Comparison of ENCODE assay signal across 36 cellular contexts in genomic region chr17:14724770-14725169, GRCh38.
DNase-seq lines count a peak whose midpoint lies in the region; ATAC-seq, FAIRE-seq and TF ChIP-seq lines count a peak whose summit lies in the region.
"Had no signal": no experiment of that assay in that cellular context is flagged by ENCODE, and none has a peak within 500 bp of the region (broad histone marks: within the 10 kb centered on the region; RNA-seq: fewer than 3 reads in every experiment).

No MANE protein-coding gene starts in this region.

- H3K4me2 ChIP-seq in HepG2 (ENCODE audit: low read depth, low read length) (no peak overlapping the region), A549 (no peak overlapping the region), IMR-90 (ENCODE audit: low read depth, low read length) (no peak overlapping the region)
- H3K4me2 ChIP-seq: BLaER1; BLaER1 treated with 17β-estradiol and CSF1 and Interleukin-3, amounts not matched to agents 10 nM and 100 nM had no signal

- H3K79me1 ChIP-seq in IMR-90 (ENCODE audit: low read depth in 1 of 2, low read length in 2 of 2), result no peaks in the 10 kb centered on the region

- WGBS in HepG2 (ENCODE audit: low lambda C conversion rate), result 56% methylated on average over 2 of the region's 2 CpGs
- 81% methylated on average over 2 of the region's 2 CpGs for WGBS in right lobe of liver (ENCODE audit: insufficient coverage, low coverage, low lambda C conversion rate, missing lambda C conversion rate)
- 90% methylated on average over 2 of the region's 2 CpGs for WGBS in A549 (ENCODE audit: missing lambda C conversion rate)
- WGBS in IMR-90 (ENCODE audit: extremely low coverage in 2 of 2, insufficient read length in 1 of 2), 2 experiments, result 100% methylated on average over 1 of the region's 2 CpGs; no CpG with 5 or more reads in 1 of the 2 experiments

- TF ChIP-seq POLR2A in HepG2 (IDR thresholded peaks at IDR 0.05; ENCODE audit: insufficient read depth in 1 of 2, low read depth in 2 of 2, low read length in 2 of 2), result no peak
- no peak for TF ChIP-seq POLR2A in right lobe of liver (IDR thresholded peaks at IDR 0.05)
- no peak for TF ChIP-seq POLR2A in A549 (IDR thresholded peaks at IDR 0.05; ENCODE audit: low read length)
- TF ChIP-seq POLR2A in IMR-90 (IDR thresholded peaks at IDR 0.05; ENCODE audit: low read depth, low read length), result no peak

- no peak overlapping the region for H2BK20ac ChIP-seq in IMR-90 (ENCODE audit: low read depth, low read length)

- H2AFZ ChIP-seq in HepG2 (ENCODE audit: low read length) (no peak overlapping the region), IMR-90 (replicated peaks; ENCODE audit: low read length, poor library complexity) (no peak overlapping the region)

- dilution Hi-C loops in IMR-90 (cut with HindIII; ENCODE audit: low sequenced_read_pairs, unreplicated experiment), result no loop called here

- H3K9me3 ChIP-seq in HepG2 (ENCODE audit: low read length) (no peaks in the 10 kb centered on the region), right lobe of liver (no peaks in the 10 kb centered on the region), A549 (no peaks in the 10 kb centered on the region), IMR-90 (ENCODE audit: control insufficient read depth, insufficient read depth, low read length) (no peaks in the 10 kb centered on the region)
- H3K9me3 ChIP-seq: BE2C, Caco-2 had no signal

- H3K4me3 ChIP-seq in HepG2 (replicated peaks in 1 of 3; ENCODE audit: insufficient read depth in 1 of 3, low read depth in 2 of 3, low read length in 3 of 3), result no peak overlapping the region
- no peak overlapping the region for H3K4me3 ChIP-seq in right lobe of liver
- no peak overlapping the region for H3K4me3 ChIP-seq in A549
- no peak overlapping the region for H3K4me3 ChIP-seq in IMR-90 (ENCODE audit: insufficient read depth, low read depth, low read length)
- H3K4me3 ChIP-seq: BLaER1; BLaER1 treated with 17β-estradiol and CSF1 and Interleukin-3, amounts not matched to agents 10 nM and 100 nM had no signal

- H3K36me3 ChIP-seq in HepG2 (replicated peaks in 1 of 2; ENCODE audit: control insufficient read depth in 1 of 2, insufficient read depth in 2 of 2, low read length in 2 of 2), result no peaks in the 10 kb centered on the region
- no peaks in the 10 kb centered on the region for H3K36me3 ChIP-seq in right lobe of liver
- H3K36me3 ChIP-seq in IMR-90 (ENCODE audit: control insufficient read depth, insufficient read depth, low read length), result no peaks in the 10 kb centered on the region
- H3K36me3 ChIP-seq: BE2C; BLaER1; BLaER1 treated with 17β-estradiol and CSF1 and Interleukin-3, amounts not matched to agents 10 nM and 100 nM had no signal

- H2AK5ac ChIP-seq in IMR-90 (ENCODE audit: low read depth, low read length), result no peak overlapping the region

- no peak for TF ChIP-seq EP300 in HepG2 (IDR thresholded peaks at IDR 0.05; ENCODE audit: low read depth in 2 of 2, low read length in 2 of 2)
- no peak for TF ChIP-seq EP300 in HepG2 (CRISPR knock-in tag; IDR thresholded peaks at IDR 0.05; ENCODE audit: borderline replicate concordance)
- no peak for TF ChIP-seq EP300 in A549 (IDR thresholded peaks at IDR 0.05)

- no peak overlapping the region for H3K18ac ChIP-seq in IMR-90 (ENCODE audit: low read depth, low read length)

- H3K27ac ChIP-seq in HepG2 (ENCODE audit: extremely low read length, insufficient read depth, low read length) (no peak overlapping the region), right lobe of liver (no peak overlapping the region), A549 (no peak overlapping the region), IMR-90 (ENCODE audit: insufficient read depth, low read length) (no peak overlapping the region)
- H3K27ac ChIP-seq: 22Rv1; BLaER1; BLaER1 treated with 17β-estradiol and CSF1 and Interleukin-3, amounts not matched to agents 10 nM and 100 nM; C4-2B had no signal

- H3K4me1 Mint-ChIP-seq in activated naive CD8-positive, alpha-beta T cell treated with anti-CD3 and anti-CD28 coated beads, Interleukin-2, amount 50 U/mL, for 24 hours, result no peaks in the 10 kb centered on the region
- no peaks in the 10 kb centered on the region for H3K4me1 Mint-ChIP-seq in activated naive CD8-positive, alpha-beta T cell treated with anti-CD3 and anti-CD28 coated beads for 36 hours
- H3K4me1 Mint-ChIP-seq in activated T-helper 17 cell treated with anti-CD3 and anti-CD28 coated beads, Interleukin-2, amount 50 U/mL, for 72 hours, result no peaks in the 10 kb centered on the region
- H3K4me1 Mint-ChIP-seq in mesothelial cell of epicardium, result peaks cover 33% of the 10 kb centered on the region
- H3K4me1 Mint-ChIP-seq: B cell; CD4-positive, alpha-beta memory T cell; CD4-positive, CD25-positive, alpha-beta regulatory T cell; CD8-positive, alpha-beta memory T cell had no signal

- H4K20me1 ChIP-seq in HepG2 (ENCODE audit: insufficient read depth, low read length) (no peaks in the 10 kb centered on the region), IMR-90 (ENCODE audit: insufficient read depth, low read length) (no peaks in the 10 kb centered on the region)
- H4K20me1 ChIP-seq: BLaER1; BLaER1 treated with 17β-estradiol and CSF1 and Interleukin-3, amounts not matched to agents 10 nM and 100 nM had no signal

- H2BK120ac ChIP-seq in IMR-90 (ENCODE audit: low read depth, low read length), result no peak overlapping the region

- H4K5ac ChIP-seq in IMR-90 (ENCODE audit: low read depth, low read length), result no peak overlapping the region

- H3K27me3 ChIP-seq in HepG2 (ENCODE audit: control insufficient read depth in 1 of 2, insufficient read depth in 2 of 2, low read length in 2 of 2) (no peaks in the 10 kb centered on the region), right lobe of liver (no peaks in the 10 kb centered on the region), IMR-90 (ENCODE audit: control insufficient read depth, insufficient read depth, low read length) (no peaks in the 10 kb centered on the region)
- H3K27me3 ChIP-seq: BE2C; BLaER1; BLaER1 treated with 17β-estradiol and CSF1 and Interleukin-3, amounts not matched to agents 10 nM and 100 nM had no signal

- H3K4me1 ChIP-seq in HepG2 (ENCODE audit: insufficient read depth, low read length) (no peaks in the 10 kb centered on the region), right lobe of liver (no peaks in the 10 kb centered on the region), A549 (peaks cover 7% of the 10 kb centered on the region; the same call in 1 of the 3 replicates), IMR-90 (ENCODE audit: control insufficient read depth, insufficient read depth, low read length) (peaks cover 1% of the 10 kb centered on the region; the same call in 1 of the 2 replicates)
- H3K4me1 ChIP-seq: BE2C; BLaER1; BLaER1 treated with 17β-estradiol and CSF1 and Interleukin-3, amounts not matched to agents 10 nM and 100 nM; Caco-2 had no signal

- H2BK5ac ChIP-seq in IMR-90 (ENCODE audit: low read depth, low read length, poor library complexity, severe bottlenecking), result no peak overlapping the region

- CTCF ChIA-PET in HepG2 (lab: Yijun Ruan, JAX; ENCODE audit: low intra/inter-chr PET ratio, low total read pairs) (no interaction called here), A549 (lab: Yijun Ruan, JAX) (interaction anchor here (1.8 kb wide), 1 partner anchor 24 kb away, joined by 4 read pairs; no protein-coding TSS in a partner anchor), IMR-90 (lab: Yijun Ruan, JAX) (no interaction called here)

- peaks cover 9% of the 10 kb centered on the region for H3K9me3 Mint-ChIP-seq in activated naive CD8-positive, alpha-beta T cell treated with anti-CD3 and anti-CD28 coated beads, Interleukin-2, amount 50 U/mL, for 24 hours
- H3K9me3 Mint-ChIP-seq in activated naive CD8-positive, alpha-beta T cell treated with anti-CD3 and anti-CD28 coated beads for 36 hours, result peaks cover 7% of the 10 kb centered on the region
- H3K9me3 Mint-ChIP-seq in activated T-helper 17 cell treated with anti-CD3 and anti-CD28 coated beads, Interleukin-2, amount 50 U/mL, for 72 hours, result no peaks in the 10 kb centered on the region
- H3K9me3 Mint-ChIP-seq in mesothelial cell of epicardium, result peaks cover 17% of the 10 kb centered on the region

- no peak overlapping the region for H4K8ac ChIP-seq in IMR-90 (ENCODE audit: low read depth in 2 of 2, low read length in 2 of 2)

- no peak overlapping the region for H3K56ac ChIP-seq in IMR-90 (ENCODE audit: extremely low read depth, insufficient read depth, low read length)

- peak overlapping the region; percentile 19 for H3K27ac Mint-ChIP-seq in activated naive CD8-positive, alpha-beta T cell treated with anti-CD3 and anti-CD28 coated beads, Interleukin-2, amount 50 U/mL, for 24 hours
- H3K27ac Mint-ChIP-seq in activated naive CD8-positive, alpha-beta T cell treated with anti-CD3 and anti-CD28 coated beads for 36 hours, result no peak overlapping the region
- no peak overlapping the region for H3K27ac Mint-ChIP-seq in activated T-helper 17 cell treated with anti-CD3 and anti-CD28 coated beads, Interleukin-2, amount 50 U/mL, for 72 hours
- H3K27ac Mint-ChIP-seq in mesothelial cell of epicardium, result no peak overlapping the region
- H3K27ac Mint-ChIP-seq: B cell; CD4-positive, alpha-beta memory T cell; CD4-positive, alpha-beta T cell; CD4-positive, CD25-positive, alpha-beta regulatory T cell; CD8-positive, alpha-beta memory T cell; CD8-positive, alpha-beta T cell had no signal

- no peaks in the 10 kb centered on the region for H3K27me3 Mint-ChIP-seq in activated naive CD8-positive, alpha-beta T cell treated with anti-CD3 and anti-CD28 coated beads, Interleukin-2, amount 50 U/mL, for 24 hours
- no peaks in the 10 kb centered on the region for H3K27me3 Mint-ChIP-seq in activated naive CD8-positive, alpha-beta T cell treated with anti-CD3 and anti-CD28 coated beads for 36 hours
- H3K27me3 Mint-ChIP-seq in activated T-helper 17 cell treated with anti-CD3 and anti-CD28 coated beads, Interleukin-2, amount 50 U/mL, for 72 hours, result peaks cover 2% of the 10 kb centered on the region
- H3K27me3 Mint-ChIP-seq in mesothelial cell of epicardium (ENCODE audit: low read depth), result no peaks in the 10 kb centered on the region

- no peak overlapping the region for H4K91ac ChIP-seq in IMR-90 (ENCODE audit: insufficient read depth, low read depth, low read length)

- in situ Hi-C loops in HepG2 (cut with HindIII; ENCODE audit: extremely low pct_ligation_motif_present, low pct_unique_long_range_greater_than_20kb), result no loop called here
- in situ Hi-C loops in IMR-90 (cut with MboI; ENCODE audit: low sequenced_read_pairs), result no loop called here

- TF ChIP-seq RAD21 in HepG2 (CRISPR knock-in tag; IDR thresholded peaks at IDR 0.05) (no peak), A549 (conservative IDR thresholded peaks at IDR 0.05 in 1 of 2, IDR thresholded peaks at IDR 0.05 in 1 of 2) (no peak), IMR-90 (IDR thresholded peaks at IDR 0.05; ENCODE audit: low read length) (no peak)

- H3K9ac ChIP-seq in HepG2 (ENCODE audit: insufficient read depth, low read depth, low read length) (no peak overlapping the region), IMR-90 (ENCODE audit: low read depth, low read length) (no peak overlapping the region)
- H3K9ac ChIP-seq: BLaER1; BLaER1 treated with 17β-estradiol and CSF1 and Interleukin-3, amounts not matched to agents 10 nM and 100 nM had no signal

- BruUV-seq in HepG2 (replicated peaks; lab: Mats Ljungman, UMichigan) (no TSS peak), IMR-90 (replicated peaks; lab: Mats Ljungman, UMichigan) (no TSS peak)

- H3K23ac ChIP-seq in IMR-90 (ENCODE audit: low read depth, low read length), result no peak overlapping the region

- H3K4me3 Mint-ChIP-seq in activated naive CD8-positive, alpha-beta T cell treated with anti-CD3 and anti-CD28 coated beads, Interleukin-2, amount 50 U/mL, for 24 hours, result no peak overlapping the region
- H3K4me3 Mint-ChIP-seq in activated naive CD8-positive, alpha-beta T cell treated with anti-CD3 and anti-CD28 coated beads for 36 hours, result no peak overlapping the region
- H3K4me3 Mint-ChIP-seq in activated T-helper 17 cell treated with anti-CD3 and anti-CD28 coated beads, Interleukin-2, amount 50 U/mL, for 72 hours, result no peak overlapping the region
- no peak overlapping the region for H3K4me3 Mint-ChIP-seq in mesothelial cell of epicardium
- H3K4me3 Mint-ChIP-seq: B cell; CD14-positive monocyte; CD4-positive, alpha-beta memory T cell; CD4-positive, alpha-beta T cell; CD4-positive, CD25-positive, alpha-beta regulatory T cell; CD8-positive, alpha-beta memory T cell; CD8-positive, alpha-beta T cell had no signal

- intact Hi-C loops in HepG2 (cut with micrococcal nuclease; ENCODE audit: unreplicated experiment), result no loop called here
- intact Hi-C loops in right lobe of liver (cut with DNase I), result no loop called here
- intact Hi-C loops in IMR-90 (cut with micrococcal nuclease), result no loop called here

- H3K4ac ChIP-seq in IMR-90 (ENCODE audit: low read depth, low read length), result no peak overlapping the region

- H3K14ac ChIP-seq in IMR-90 (replicated peaks; ENCODE audit: low read depth, low read length), result no peak overlapping the region

- H3K9me1 ChIP-seq in IMR-90 (ENCODE audit: insufficient read depth, low read length), result peaks cover 2% of the 10 kb centered on the region; the same call in 1 of the 2 replicates

- TF ChIP-seq CTCF in HepG2 (CRISPR knock-in tag; IDR thresholded peaks at IDR 0.05) (no peak), right lobe of liver (IDR thresholded peaks at IDR 0.05) (no peak), A549 (IDR thresholded peaks at IDR 0.05) (no peak), IMR-90 (conservative IDR thresholded peaks at IDR 0.05; ENCODE audit: low read depth, low read length) (no peak), mesothelial cell of epicardium (IDR thresholded peaks at IDR 0.05; ENCODE audit: unreplicated experiment) (no peak)

- POLR2A ChIA-PET in HepG2 (lab: Yijun Ruan, JAX) (no interaction called here), A549 (lab: Yijun Ruan, JAX) (no interaction called here), IMR-90 (lab: Charles Lee; ENCODE audit: unreplicated experiment) (no interaction called here)

- H3K79me2 ChIP-seq in HepG2 (ENCODE audit: insufficient read depth, low read length), result no peaks in the 10 kb centered on the region

- no peak overlapping the region for H2AK9ac ChIP-seq in IMR-90 (replicated peaks; ENCODE audit: low read depth, low read length, poor library complexity)

- H3K36me3 Mint-ChIP-seq in activated naive CD8-positive, alpha-beta T cell treated with anti-CD3 and anti-CD28 coated beads, Interleukin-2, amount 50 U/mL, for 24 hours (ENCODE audit: low read depth), result no peaks in the 10 kb centered on the region
- H3K36me3 Mint-ChIP-seq in activated naive CD8-positive, alpha-beta T cell treated with anti-CD3 and anti-CD28 coated beads for 36 hours, result peaks cover 1% of the 10 kb centered on the region
- no peaks in the 10 kb centered on the region for H3K36me3 Mint-ChIP-seq in activated T-helper 17 cell treated with anti-CD3 and anti-CD28 coated beads, Interleukin-2, amount 50 U/mL, for 72 hours (ENCODE audit: low read depth)
- peaks cover 4% of the 10 kb centered on the region for H3K36me3 Mint-ChIP-seq in mesothelial cell of epicardium
- H3K36me3 Mint-ChIP-seq: CD4-positive, alpha-beta memory T cell; CD4-positive, CD25-positive, alpha-beta regulatory T cell; CD8-positive, alpha-beta memory T cell; CD8-positive, alpha-beta T cell had no signal

- FAIRE-seq in HepG2 (lab: Jason Lieb, UNC), result no peak
- no peak for FAIRE-seq in A549 (lab: Jason Lieb, UNC)
- FAIRE-seq: A204.1, D721Med had no signal

- H2BK15ac ChIP-seq in IMR-90 (ENCODE audit: low read depth, low read length), result no peak overlapping the region

- DNase-seq in activated naive CD8-positive, alpha-beta T cell treated with anti-CD3 and anti-CD28 coated beads, Interleukin-2, amount 50 U/mL, for 24 hours, result no peak
- DNase-seq in activated naive CD8-positive, alpha-beta T cell treated with anti-CD3 and anti-CD28 coated beads for 36 hours, result no peak
- DNase-seq in HepG2 (ENCODE audit: low spot score), result no peak
- no peak for DNase-seq in right lobe of liver
- no peak for DNase-seq in A549 (ENCODE audit: low read depth in 1 of 2, low spot score in 1 of 2)
- no peak for DNase-seq in IMR-90
- no peak for DNase-seq in mesothelial cell of epicardium (ENCODE audit: low spot score in 2 of 2, unreplicated experiment in 2 of 2)
- DNase-seq: 8988T; ACHN; AML-193; BE2C; C1 segment of cervical spinal cord; Caco-2; Calu3; CD4-positive, alpha-beta memory T cell; CD4-positive, alpha-beta T cell; CD4-positive, CD25-positive, alpha-beta regulatory T cell; CD8-positive, alpha-beta memory T cell; CD8-positive, alpha-beta T cell; COR-L47; DMS 273 treated with DMSO at 0.1 percent for 48 hours; DMS153; DMS53; DMS79; DMS79 treated with DMSO at 0.1 percent for 48 hours; DND-41; EL had no signal

- ATAC-seq in activated naive CD8-positive, alpha-beta T cell treated with anti-CD3 and anti-CD28 coated beads, Interleukin-2, amount 50 U/mL, for 24 hours, result no peak
- ATAC-seq in HepG2, result no peak
- ATAC-seq in right lobe of liver, result no peak
- ATAC-seq in A549, result no peak
- no peak for ATAC-seq in IMR-90 (ENCODE audit: low read depth)
- ATAC-seq in activated T-helper 17 cell treated with anti-CD3 and anti-CD28 coated beads, Interleukin-2, amount 50 U/mL, for 72 hours (replicated peaks), result no peak
- ATAC-seq: CD8-positive, alpha-beta T cell had no signal
